Comparison of ENCODE assay signal across 10 cellular contexts in genomic region chr11:71489311-71490043, GRCh38. TPM values are rescaled to one million over a fixed set of nuclear protein-coding genes. Genes with fewer than 3 reads are reported as not detected.
DNase-seq lines count a peak whose midpoint lies in the region; ATAC-seq lines count a peak whose summit lies in the region.
"Had no signal": no experiment of that assay in that cellular context is flagged by ENCODE, and none has a peak within 500 bp of the region (broad histone marks: within the 10 kb centered on the region; RNA-seq: fewer than 3 reads in every experiment).

No MANE protein-coding gene starts in this region.

- no peaks in the 10 kb centered on the region for H3K27me3 Mint-ChIP-seq in activated T-helper 2 cell treated with anti-CD3 and anti-CD28 coated beads, Interferon-gamma antibody, Interleukin-2, Interleukin-4, amounts not matched to agents 10 μg/mL and 5 μg/mL and 100 μg/mL, durations not matched to agents 14 hours and 24 hours and 36 hours (ENCODE audit: low read depth)

- ATAC-seq in HG02852 (IDR thresholded peaks at IDR 0.05; ENCODE audit: unreplicated experiment) (peak; percentile 72), HG02759 (IDR thresholded peaks at IDR 0.05; ENCODE audit: unreplicated experiment) (no peak)
- ATAC-seq: CD8-positive, alpha-beta T cell had no signal

- H4K8ac ChIP-seq in mesendoderm (ENCODE audit: low read depth, low read length): no peak overlapping the region

- peak overlapping the region; percentile 26 for H3K4me3 Mint-ChIP-seq in activated T-helper 2 cell treated with anti-CD3 and anti-CD28 coated beads, Interferon-gamma antibody, Interleukin-2, Interleukin-4, amounts not matched to agents 10 μg/mL and 5 μg/mL and 100 μg/mL, durations not matched to agents 14 hours and 24 hours and 36 hours (ENCODE audit: low read depth)
- H3K4me3 Mint-ChIP-seq: CD8-positive, alpha-beta T cell had no signal

- H3K4me1 Mint-ChIP-seq in activated T-helper 2 cell treated with anti-CD3 and anti-CD28 coated beads, Interferon-gamma antibody, Interleukin-2, Interleukin-4, amounts not matched to agents 10 μg/mL and 5 μg/mL and 100 μg/mL, durations not matched to agents 14 hours and 24 hours and 36 hours (ENCODE audit: low read depth): peaks cover 20% of the 10 kb centered on the region

- no peak overlapping the region for H3K4me2 ChIP-seq in mesendoderm (ENCODE audit: low read length)

- H2BK15ac ChIP-seq in mesendoderm (replicated peaks; ENCODE audit: low read depth): no peak overlapping the region

- no peaks in the 10 kb centered on the region for H3K79me1 ChIP-seq in mesendoderm (ENCODE audit: low read length)

- H3K4ac ChIP-seq in mesendoderm (ENCODE audit: low read depth, low read length): no peak overlapping the region

- H4K5ac ChIP-seq in mesendoderm (ENCODE audit: low read length): no peak overlapping the region

- no peak overlapping the region for H3K18ac ChIP-seq in mesendoderm (ENCODE audit: low read length)

- no peak overlapping the region for H3K23ac ChIP-seq in mesendoderm (ENCODE audit: low read length)

- peaks cover 9% of the 10 kb centered on the region for H3K36me3 ChIP-seq in mesendoderm (ENCODE audit: control insufficient read depth, insufficient read depth, low read length)

- H3K4me1 ChIP-seq in mesendoderm (ENCODE audit: control insufficient read depth, low read depth, low read length): peaks cover 4% of the 10 kb centered on the region

- no peaks in the 10 kb centered on the region for H3K79me2 ChIP-seq in mesendoderm (ENCODE audit: control insufficient read depth, insufficient read depth, low read length)

- H3K36me3 Mint-ChIP-seq in activated T-helper 2 cell treated with anti-CD3 and anti-CD28 coated beads, Interferon-gamma antibody, Interleukin-2, Interleukin-4, amounts not matched to agents 10 μg/mL and 5 μg/mL and 100 μg/mL, durations not matched to agents 14 hours and 24 hours and 36 hours (ENCODE audit: low read depth): peaks cover 84% of the 10 kb centered on the region

- no peak overlapping the region for H3K9ac ChIP-seq in mesendoderm (ENCODE audit: low read length)

- H3K9me3 Mint-ChIP-seq in activated T-helper 2 cell treated with anti-CD3 and anti-CD28 coated beads, Interferon-gamma antibody, Interleukin-2, Interleukin-4, amounts not matched to agents 10 μg/mL and 5 μg/mL and 100 μg/mL, durations not matched to agents 14 hours and 24 hours and 36 hours: no peaks in the 10 kb centered on the region
- H3K9me3 Mint-ChIP-seq: CD8-positive, alpha-beta T cell had no signal

- H2BK120ac ChIP-seq in mesendoderm (ENCODE audit: low read depth, low read length): no peak overlapping the region

- DNase-seq in ACHN: peak; percentile 59
- DNase-seq in activated T-helper 2 cell treated with anti-CD3 and anti-CD28 coated beads, Interferon-gamma antibody, Interleukin-2, Interleukin-4, amounts not matched to agents 10 μg/mL and 5 μg/mL and 100 μg/mL, durations not matched to agents 14 hours and 24 hours and 36 hours (ENCODE audit: low spot score): peak; percentile 17
- DNase-seq in mesendoderm: no peak
- DNase-seq in pons (ENCODE audit: low spot score): no peak
- DNase-seq in germinal center (ENCODE audit: low spot score): no peak
- DNase-seq in NCI-H1436 treated with DMSO at 0.1 percent for 48 hours (lab: John Stamatoyannopoulos, UW): no peak
- DNase-seq: NCI-H146 had no signal

- H3K27me3 ChIP-seq in mesendoderm (ENCODE audit: insufficient read depth, low read length, poor library complexity): no peaks in the 10 kb centered on the region

- peak overlapping the region; percentile 15 for H3K56ac ChIP-seq in mesendoderm (ENCODE audit: low read length)

- H3K27ac ChIP-seq in mesendoderm (ENCODE audit: low read depth, low read length): no peak overlapping the region

- peak overlapping the region; percentile 90 for H3K27ac Mint-ChIP-seq in activated T-helper 2 cell treated with anti-CD3 and anti-CD28 coated beads, Interferon-gamma antibody, Interleukin-2, Interleukin-4, amounts not matched to agents 10 μg/mL and 5 μg/mL and 100 μg/mL, durations not matched to agents 14 hours and 24 hours and 36 hours
- H3K27ac Mint-ChIP-seq: CD8-positive, alpha-beta T cell had no signal

- no peak overlapping the region for H3K4me3 ChIP-seq in mesendoderm (ENCODE audit: low read length)

- intact Hi-C loops in activated T-helper 2 cell treated with anti-CD3 and anti-CD28 coated beads, Interferon-gamma antibody, Interleukin-2, Interleukin-4, amounts not matched to agents 10 μg/mL and 5 μg/mL and 100 μg/mL, durations not matched to agents 14 hours and 24 hours and 36 hours (cut with micrococcal nuclease): loop anchor here (2.0 kb wide), 1 partner anchor 37 kb away; the partner anchor contains the start of gene NADSYN1

- WGBS in mesendoderm (ENCODE audit: extremely low coverage, insufficient coverage, low lambda C conversion rate): no CpG with 5 or more reads among the region's 15 CpGs

- H2BK5ac ChIP-seq in mesendoderm (ENCODE audit: low read length): no peak overlapping the region

- H2AK5ac ChIP-seq in mesendoderm (ENCODE audit: low read length): no peak overlapping the region

- in situ Hi-C loops in ACHN (cut with HindIII; ENCODE audit: low pct_ligation_motif_present, low pct_unique_long_range_greater_than_20kb, low sequenced_read_pairs): no loop called here

RNA-seq across cellular contexts. Expression of gene NADSYN1, which starts 36.5 kb away (rescaled TPM):
- 114 and 117 TPM in 2 replicates for total RNA-seq in activated T-helper 2 cell treated with anti-CD3 and anti-CD28 coated beads, Interferon-gamma antibody, Interleukin-2, Interleukin-4, amounts not matched to agents 10 μg/mL and 5 μg/mL and 100 μg/mL, durations not matched to agents 14 hours and 24 hours and 36 hours
- 20.2 TPM for polyA plus RNA-seq in mesendoderm (2013, experiment 1 of 2)
- 21.5 TPM for polyA plus RNA-seq in mesendoderm (2013, experiment 2 of 2)

RNA-seq across cellular contexts. Expression of gene KRTAP5-7, which starts 37.6 kb away (rescaled TPM):
- 0.21 TPM in 1 of 2 replicates, not detected in the other for total RNA-seq in activated T-helper 2 cell treated with anti-CD3 and anti-CD28 coated beads, Interferon-gamma antibody, Interleukin-2, Interleukin-4, amounts not matched to agents 10 μg/mL and 5 μg/mL and 100 μg/mL, durations not matched to agents 14 hours and 24 hours and 36 hours
- polyA plus RNA-seq in mesendoderm (2013, experiment 1 of 2): not detected
- polyA plus RNA-seq in mesendoderm (2013, experiment 2 of 2): not detected
- total RNA-seq: CD8-positive, alpha-beta T cell had no signal

RNA-seq across cellular contexts. Expression of gene DHCR7, which starts 41.3 kb away (rescaled TPM):
- 129 and 136 TPM in 2 replicates for total RNA-seq in activated T-helper 2 cell treated with anti-CD3 and anti-CD28 coated beads, Interferon-gamma antibody, Interleukin-2, Interleukin-4, amounts not matched to agents 10 μg/mL and 5 μg/mL and 100 μg/mL, durations not matched to agents 14 hours and 24 hours and 36 hours
- 207 TPM for polyA plus RNA-seq in mesendoderm (2013, experiment 1 of 2)
- 217 TPM for polyA plus RNA-seq in mesendoderm (2013, experiment 2 of 2)

RNA-seq across cellular contexts. Expression of gene KRTAP5-8, which starts 48.3 kb away (rescaled TPM):
- not detected in 2 replicates for total RNA-seq in activated T-helper 2 cell treated with anti-CD3 and anti-CD28 coated beads, Interferon-gamma antibody, Interleukin-2, Interleukin-4, amounts not matched to agents 10 μg/mL and 5 μg/mL and 100 μg/mL, durations not matched to agents 14 hours and 24 hours and 36 hours
- polyA plus RNA-seq in mesendoderm (2013, experiment 1 of 2): not detected
- polyA plus RNA-seq in mesendoderm (2013, experiment 2 of 2): not detected

RNA-seq across cellular contexts. Expression of gene KRTAP5-9, which starts 58.7 kb away (rescaled TPM):
- not detected in 2 replicates for total RNA-seq in activated T-helper 2 cell treated with anti-CD3 and anti-CD28 coated beads, Interferon-gamma antibody, Interleukin-2, Interleukin-4, amounts not matched to agents 10 μg/mL and 5 μg/mL and 100 μg/mL, durations not matched to agents 14 hours and 24 hours and 36 hours
- polyA plus RNA-seq in mesendoderm (2013, experiment 1 of 2): not detected
- 0.03 TPM for polyA plus RNA-seq in mesendoderm (2013, experiment 2 of 2)
- total RNA-seq: CD8-positive, alpha-beta T cell had no signal

Comparison
In these comparisons a context has a peak if more than half of its experiments do, and no peak if none do; other contexts are left out.
1. DNase-seq: peak in ACHN (single experiment) and activated T-helper 2 cell treated with anti-CD3 and anti-CD28 coated beads, Interferon-gamma antibody, Interleukin-2, Interleukin-4, amounts not matched to agents 10 μg/mL and 5 μg/mL and 100 μg/mL, durations not matched to agents 14 hours and 24 hours and 36 hours (single experiment); none in mesendoderm (single experiment), pons (single experiment), germinal center (single experiment) and NCI-H1436 treated with DMSO at 0.1 percent for 48 hours (single experiment).